Comparison of ENCODE assay signal across 15 cellular contexts in the genomic region with DNA sequence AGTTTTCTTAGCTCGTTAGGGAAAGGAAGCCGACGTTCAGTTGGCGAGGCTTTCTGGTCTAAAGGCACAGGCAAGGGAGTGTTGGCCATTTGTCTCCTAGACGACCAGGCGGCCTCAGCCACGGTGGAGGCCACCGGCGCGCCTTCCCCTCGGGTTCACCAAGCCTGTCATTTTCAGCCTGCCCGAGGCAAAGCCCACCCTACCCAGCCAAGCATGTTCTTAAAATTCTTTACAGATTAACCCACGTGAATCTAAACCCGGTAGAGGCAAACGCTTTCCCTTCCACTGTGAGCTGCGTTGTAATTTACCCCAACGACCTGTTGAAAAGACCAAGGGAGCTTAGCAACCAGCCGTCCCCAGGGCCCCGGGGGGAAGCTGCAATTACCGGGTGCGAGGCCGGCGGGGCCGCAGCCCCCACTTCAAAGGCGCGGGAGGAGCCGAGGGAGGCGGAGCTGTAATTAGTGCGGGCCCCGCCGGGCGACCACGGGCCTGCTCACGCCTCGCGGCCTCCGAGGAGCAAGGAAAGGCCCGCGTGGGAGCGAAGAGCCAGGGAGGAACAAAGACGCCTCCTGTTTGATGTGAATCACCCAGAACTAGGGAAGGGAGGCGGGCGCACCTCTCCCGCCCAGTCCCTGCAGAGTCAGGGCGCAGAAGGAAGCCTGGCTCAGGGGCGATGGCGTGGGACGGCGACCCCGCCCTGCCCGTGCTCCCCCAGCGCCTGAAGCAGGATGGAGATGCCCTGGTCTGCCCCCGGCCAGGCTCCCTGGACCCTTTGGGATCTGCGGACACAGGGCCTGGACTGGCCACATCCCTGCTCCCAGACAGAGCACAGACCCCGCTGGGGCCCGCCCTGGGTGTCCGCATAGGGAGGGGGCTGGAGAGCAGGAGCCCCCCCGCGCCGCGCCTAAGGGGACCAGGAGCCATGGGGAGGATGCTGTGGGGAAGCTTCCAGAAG. TPM values are rescaled to one million over a fixed set of nuclear protein-coding genes. Genes with fewer than 3 reads are reported as not detected.
A peak's percentile ranks its signal among the peaks of the same experiment; 100 is the strongest.
DNase-seq lines count a peak whose midpoint lies in the region; ATAC-seq and TF ChIP-seq lines count a peak whose summit lies in the region.
"Had no signal": no experiment of that assay in that cellular context is flagged by ENCODE, and none has a peak within 500 bp of the region (broad histone marks: within the 10 kb centered on the region; RNA-seq: fewer than 3 reads in every experiment).

No MANE protein-coding gene starts in this region.

- H3K4me1 Mint-ChIP-seq in CD8-positive, alpha-beta memory T cell: peaks cover 13 to 17% (median 15%) of the 10 kb centered on the region in 3 donors
- peaks cover 17% of the 10 kb centered on the region for H3K4me1 Mint-ChIP-seq in central memory CD8-positive, alpha-beta T cell
- peaks cover 41% of the 10 kb centered on the region for H3K4me1 Mint-ChIP-seq in nephron progenitor cell
- H3K4me1 Mint-ChIP-seq in glutamatergic neuron (ENCODE audit: low read depth, unreplicated experiment): peaks cover 14% of the 10 kb centered on the region

- DNase-seq in CD8-positive, alpha-beta memory T cell: peak in 2 of 5 donors; percentile 46 to 53
- DNase-seq in NCI-H1417 treated with DMSO at 0.1 percent for 48 hours (lab: John Stamatoyannopoulos, UW) (peak; percentile 79), nephron progenitor cell (peak; percentile 76), DMS53 treated with DMSO at 0.1 percent for 48 hours (lab: John Stamatoyannopoulos, UW; ENCODE audit: unreplicated experiment) (no peak), glutamatergic neuron (no peak), foreskin fibroblast (no peak)
- DNase-seq in central memory CD8-positive, alpha-beta T cell (ENCODE audit: low spot score in 2 of 2): no peak
- DNase-seq: body of pancreas, COR-L47, MG63, RPMI8226, transverse colon had no signal

- peak overlapping the region; percentile 47 for H3K4me3 ChIP-seq in CD8-positive, alpha-beta memory T cell (ENCODE audit: low read length)
- H3K4me3 ChIP-seq in foreskin fibroblast (ENCODE audit: low read depth in 1 of 2, low read length in 2 of 2): no peak overlapping the region
- H3K4me3 ChIP-seq: body of pancreas, MG63 had no signal

- H3K4me1 ChIP-seq in CD8-positive, alpha-beta memory T cell (ENCODE audit: insufficient read depth, low read length): peaks cover 15% of the 10 kb centered on the region
- H3K4me1 ChIP-seq: body of pancreas had no signal

- H3K36me3 Mint-ChIP-seq in CD8-positive, alpha-beta memory T cell: no peaks in the 10 kb centered on the region
- H3K36me3 Mint-ChIP-seq in central memory CD8-positive, alpha-beta T cell (ENCODE audit: insufficient read depth): peaks cover 2% of the 10 kb centered on the region
- H3K36me3 Mint-ChIP-seq in nephron progenitor cell (ENCODE audit: low read depth): no peaks in the 10 kb centered on the region
- H3K36me3 Mint-ChIP-seq in glutamatergic neuron (ENCODE audit: unreplicated experiment): no peaks in the 10 kb centered on the region

- ATAC-seq in central memory CD8-positive, alpha-beta T cell (replicated peaks; ENCODE audit: extremely low read depth, poor library complexity, severe bottlenecking): peak; percentile 56
- no peak for ATAC-seq in HG02798 (IDR thresholded peaks at IDR 0.05; ENCODE audit: poor library complexity, unreplicated experiment)
- ATAC-seq: body of pancreas had no signal

- H3K27me3 ChIP-seq in CD8-positive, alpha-beta memory T cell (ENCODE audit: insufficient read depth, low read length, poor library complexity, severe bottlenecking): peaks cover 16% of the 10 kb centered on the region

- no peak overlapping the region for H3K27ac ChIP-seq in CD8-positive, alpha-beta memory T cell (ENCODE audit: low read depth, low read length)
- H3K27ac ChIP-seq: body of pancreas, transverse colon had no signal

- TF ChIP-seq CTCF in nephron progenitor cell (IDR thresholded peaks at IDR 0.05) (no peak), glutamatergic neuron (IDR thresholded peaks at IDR 0.05; ENCODE audit: partially characterized antibody, unreplicated experiment) (no peak), foreskin fibroblast (IDR thresholded peaks at IDR 0.05; ENCODE audit: low read depth, low read length) (no peak)

- no peaks in the 10 kb centered on the region for H3K36me3 ChIP-seq in CD8-positive, alpha-beta memory T cell (ENCODE audit: insufficient read depth, low read length)
- H3K36me3 ChIP-seq: MG63, transverse colon had no signal

- CTCF ChIA-PET in CD8-positive, alpha-beta memory T cell (lab: Charles Lee): interaction anchor here (0.9 to 1.4 kb wide), 3 partner anchors 10 to 213 kb away, joined by 3 to 5 read pairs (median 4); a partner anchor contains a TSS

- H3K27ac Mint-ChIP-seq in CD8-positive, alpha-beta memory T cell: peak overlapping the region in 5 of 8 donors; percentile 47 to 69 (median 57)
- peak overlapping the region; percentile 74 for H3K27ac Mint-ChIP-seq in central memory CD8-positive, alpha-beta T cell (ENCODE audit: low read depth)
- H3K27ac Mint-ChIP-seq in nephron progenitor cell: peak overlapping the region; percentile 96
- no peak overlapping the region for H3K27ac Mint-ChIP-seq in glutamatergic neuron (ENCODE audit: unreplicated experiment)

- peaks cover 33 to 61% of the 10 kb centered on the region in 2 donors for H3K27me3 Mint-ChIP-seq in CD8-positive, alpha-beta memory T cell
- H3K27me3 Mint-ChIP-seq in central memory CD8-positive, alpha-beta T cell: peaks cover 71% of the 10 kb centered on the region
- H3K27me3 Mint-ChIP-seq in nephron progenitor cell (ENCODE audit: low read depth, poor library complexity): peaks cover 29% of the 10 kb centered on the region
- H3K27me3 Mint-ChIP-seq in glutamatergic neuron (ENCODE audit: unreplicated experiment): peaks cover 9% of the 10 kb centered on the region

- H3K9me3 Mint-ChIP-seq in CD8-positive, alpha-beta memory T cell: no peaks in the 10 kb centered on the region
- no peaks in the 10 kb centered on the region for H3K9me3 Mint-ChIP-seq in central memory CD8-positive, alpha-beta T cell
- H3K9me3 Mint-ChIP-seq in nephron progenitor cell (no peaks in the 10 kb centered on the region), glutamatergic neuron (ENCODE audit: unreplicated experiment) (peaks cover 6% of the 10 kb centered on the region)

- no peaks in the 10 kb centered on the region for H3K9me3 ChIP-seq in CD8-positive, alpha-beta memory T cell (ENCODE audit: low read length)
- H3K9me3 ChIP-seq: body of pancreas, MG63, transverse colon had no signal

- H3K4me3 Mint-ChIP-seq in CD8-positive, alpha-beta memory T cell: peak overlapping the region; percentile 7 to 86 (median 78)
- H3K4me3 Mint-ChIP-seq in central memory CD8-positive, alpha-beta T cell: peak overlapping the region; percentile 73
- H3K4me3 Mint-ChIP-seq in nephron progenitor cell: peak overlapping the region; percentile 72
- no peak overlapping the region for H3K4me3 Mint-ChIP-seq in glutamatergic neuron (ENCODE audit: unreplicated experiment)

- POLR2A ChIA-PET in CD8-positive, alpha-beta memory T cell (lab: Charles Lee): no interaction called here

RNA-seq across cellular contexts. Expression of a gene that starts 12.1 kb away (rescaled TPM):
- total RNA-seq in CD8-positive, alpha-beta memory T cell: not detected
- polyA plus RNA-seq in CD8-positive, alpha-beta memory T cell: 0.05 TPM
- not detected for total RNA-seq in glutamatergic neuron (ENCODE audit: unreplicated experiment)
- total RNA-seq: myocyte, transverse colon had no signal

RNA-seq across cellular contexts. Expression of a gene that starts 26.5 kb away (rescaled TPM):
- not detected for total RNA-seq in CD8-positive, alpha-beta memory T cell
- polyA plus RNA-seq in CD8-positive, alpha-beta memory T cell: not detected
- total RNA-seq in glutamatergic neuron (ENCODE audit: unreplicated experiment): not detected
- total RNA-seq: body of pancreas, glomerular endothelial cell, myocyte, transverse colon had no signal

RNA-seq across cellular contexts. Expression of a gene that starts 41.5 kb away (rescaled TPM):
- not detected for total RNA-seq in CD8-positive, alpha-beta memory T cell
- not detected for polyA plus RNA-seq in CD8-positive, alpha-beta memory T cell
- total RNA-seq in glutamatergic neuron (ENCODE audit: unreplicated experiment): not detected
- total RNA-seq: body of pancreas, glomerular endothelial cell, myocyte, transverse colon had no signal

RNA-seq across cellular contexts. Expression of a gene that starts 56.7 kb away (rescaled TPM):
- total RNA-seq in CD8-positive, alpha-beta memory T cell: not detected
- polyA plus RNA-seq in CD8-positive, alpha-beta memory T cell: not detected
- not detected for total RNA-seq in glutamatergic neuron (ENCODE audit: unreplicated experiment)
- total RNA-seq: body of pancreas, glomerular endothelial cell, myocyte, transverse colon had no signal

Comparison
In these comparisons a context has a peak if more than half of its experiments do, and no peak if none do; other contexts are left out.
1. DNase-seq: peak in NCI-H1417 treated with DMSO at 0.1 percent for 48 hours (single experiment) and nephron progenitor cell (single experiment); none in central memory CD8-positive, alpha-beta T cell (0 of 2), DMS53 treated with DMSO at 0.1 percent for 48 hours (single experiment), glutamatergic neuron (single experiment) and foreskin fibroblast (0 of 2).